In genomic region chr14:53894456-53894855, GRCh38 we compare ENCODE assay signal across 1 cellular context.
TF ChIP-seq lines count a peak whose summit lies in the region.

No MANE protein-coding gene starts in this region.

TF ChIP-seq in GM23338, 12 proteins besides CTCF, POLR2A, EP300 and RAD21 (continued from another document):
- TF ChIP-seq REST (IDR thresholded peaks at IDR 0.05; ENCODE audit: unreplicated experiment): no peak
- no peak for TF ChIP-seq ZNF114 (CRISPR knock-in tag; IDR thresholded peaks at IDR 0.05)
- TF ChIP-seq CREB1 (CRISPR knock-in tag; IDR thresholded peaks at IDR 0.05; ENCODE audit: low read depth): no peak
- no peak for TF ChIP-seq POLR2AphosphoS5 (IDR thresholded peaks at IDR 0.05; ENCODE audit: low read depth)
